ENCODE assay signal across 8 cellular contexts in the genomic region with DNA sequence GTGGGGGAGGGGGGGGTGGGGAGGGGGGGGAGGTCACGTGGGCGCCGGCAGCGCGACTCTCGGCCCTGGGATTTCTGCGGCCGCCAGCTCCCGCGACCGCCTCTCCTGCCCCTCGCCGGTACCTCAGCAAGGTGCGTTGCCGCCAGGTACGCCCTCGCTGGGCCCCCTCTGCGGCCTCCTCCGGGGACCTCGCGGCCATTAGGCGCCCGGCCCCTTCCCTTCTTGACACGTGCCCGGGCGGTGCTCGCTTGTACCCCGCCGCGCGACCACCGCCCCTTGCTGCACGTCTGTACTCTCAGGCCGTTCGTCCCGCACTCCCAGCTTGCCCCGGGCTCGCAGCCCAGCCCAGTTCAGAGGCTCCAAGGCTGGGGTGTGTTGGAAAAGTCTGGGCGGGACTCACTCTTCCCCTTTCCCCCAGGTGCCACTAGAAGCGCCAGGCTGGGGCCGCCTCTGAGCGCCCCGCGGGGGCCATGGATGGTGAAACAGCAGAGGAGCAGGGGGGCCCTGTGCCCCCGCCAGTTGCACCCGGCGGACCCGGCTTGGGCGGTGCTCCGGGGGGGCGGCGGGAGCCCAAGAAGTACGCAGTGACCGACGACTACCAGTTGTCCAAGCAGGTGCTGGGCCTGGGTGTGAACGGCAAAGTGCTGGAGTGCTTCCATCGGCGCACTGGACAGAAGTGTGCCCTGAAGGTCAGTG. TPM values are rescaled to one million over a fixed set of nuclear protein-coding genes. Genes with fewer than 3 reads are reported as not detected.
DNase-seq lines count a peak whose midpoint lies in the region; ATAC-seq and TF ChIP-seq lines count a peak whose summit lies in the region.

A gene (plus strand): TSS at position 56 of the 696 bp plus-strand sequence. CDS start 415 bp downstream, at position 471.

- H3K36me3 ChIP-seq in iPS-15b (ENCODE audit: control insufficient read depth, insufficient read depth, low read length) (no peaks in the 10 kb centered on the region), smooth muscle cell (ENCODE audit: low read depth) (no peaks in the 10 kb centered on the region)

- peak within 1 kb of the TSS; percentile 86 for H3K4me3 ChIP-seq in iPS-15b (ENCODE audit: low read depth, low read length)
- H3K4me3 ChIP-seq in smooth muscle cell = peak within 1 kb of the TSS; percentile 91

- H4K20me1 ChIP-seq in smooth muscle cell (ENCODE audit: low read depth) = no peaks in the 10 kb centered on the region

- no peaks in the 10 kb centered on the region for H3K79me2 ChIP-seq in smooth muscle cell (ENCODE audit: low read depth)

- peaks cover 3% of the 10 kb centered on the region for H3F3A ChIP-seq in smooth muscle cell (ENCODE audit: low read depth)

- ATAC-seq in HG02588 (IDR thresholded peaks at IDR 0.05; ENCODE audit: unreplicated experiment) = peak; percentile 10

- peak within 1 kb of the TSS; percentile 100 for H2AFZ ChIP-seq in smooth muscle cell (ENCODE audit: low read depth)

- H3K4me2 ChIP-seq in smooth muscle cell = peak within 1 kb of the TSS; percentile 100

- DNase-seq in SIG-M5 treated with dmso at 0.1 percent for 504 hours (lab: John Stamatoyannopoulos, UW; ENCODE audit: unreplicated experiment) (peak; percentile 73), SIG-M5 (lab: John Stamatoyannopoulos, UW) (no peak), NCI-H460 (ENCODE audit: extremely low read depth, low read depth) (no peak), smooth muscle cell (lab: John Stamatoyannopoulos, UW; ENCODE audit: unreplicated experiment) (no peak), Ammon's horn (ENCODE audit: low spot score) (no peak)

- H3K27me3 ChIP-seq in iPS-15b (ENCODE audit: control insufficient read depth, insufficient read depth, low read length) (peaks cover 36% of the 10 kb centered on the region), smooth muscle cell (ENCODE audit: low read depth) (no peaks in the 10 kb centered on the region)

- peaks cover 8% of the 10 kb centered on the region for H3K4me1 ChIP-seq in iPS-15b (ENCODE audit: control insufficient read depth, insufficient read depth, low read length)
- peaks cover 12% of the 10 kb centered on the region for H3K4me1 ChIP-seq in smooth muscle cell (ENCODE audit: low read depth)

- H3K9me3 ChIP-seq in iPS-15b (ENCODE audit: control insufficient read depth, insufficient read depth, low read length) (no peaks in the 10 kb centered on the region), smooth muscle cell (replicated peaks; ENCODE audit: low read depth) (no peaks in the 10 kb centered on the region)

- 3% methylated on average over 43 of the region's 58 CpGs for WGBS in smooth muscle cell (ENCODE audit: low lambda C conversion rate)

- peak within 1 kb of the TSS; percentile 81 for H3K9ac ChIP-seq in iPS-15b (ENCODE audit: low read depth, low read length)
- H3K9ac ChIP-seq in smooth muscle cell (ENCODE audit: low read depth) = peak within 1 kb of the TSS; percentile 86

- H3K27ac ChIP-seq in angular gyrus (ENCODE audit: low read depth, low read length) = peak within 1 kb of the TSS; percentile 86
- peak within 1 kb of the TSS; percentile 58 for H3K27ac ChIP-seq in smooth muscle cell (ENCODE audit: low read depth)

- TF ChIP-seq CTCF in smooth muscle cell (IDR thresholded peaks at IDR 0.05; ENCODE audit: borderline replicate concordance, insufficient read depth, poor library complexity, severe bottlenecking) = no peak

RNA-seq across cellular contexts. Expression of the gene that starts here (rescaled TPM):
- total RNA-seq in NCI-H460 (2014; rRNA removed; shearing (Covaris generic)) = 31.6 and 39.4 TPM in 2 replicates
- 27.8 and 39.7 TPM in 2 replicates for polyA plus RNA-seq in NCI-H460 (2014; cell fraction: nucleus; rRNA removed)
- total RNA-seq in smooth muscle cell = 17.1 and 20.2 TPM in 2 replicates
- polyA plus RNA-seq in smooth muscle cell = 18.7 and 23.7 TPM in 2 replicates
